ENCODE assay signal across 10 cellular contexts in the genomic region with DNA sequence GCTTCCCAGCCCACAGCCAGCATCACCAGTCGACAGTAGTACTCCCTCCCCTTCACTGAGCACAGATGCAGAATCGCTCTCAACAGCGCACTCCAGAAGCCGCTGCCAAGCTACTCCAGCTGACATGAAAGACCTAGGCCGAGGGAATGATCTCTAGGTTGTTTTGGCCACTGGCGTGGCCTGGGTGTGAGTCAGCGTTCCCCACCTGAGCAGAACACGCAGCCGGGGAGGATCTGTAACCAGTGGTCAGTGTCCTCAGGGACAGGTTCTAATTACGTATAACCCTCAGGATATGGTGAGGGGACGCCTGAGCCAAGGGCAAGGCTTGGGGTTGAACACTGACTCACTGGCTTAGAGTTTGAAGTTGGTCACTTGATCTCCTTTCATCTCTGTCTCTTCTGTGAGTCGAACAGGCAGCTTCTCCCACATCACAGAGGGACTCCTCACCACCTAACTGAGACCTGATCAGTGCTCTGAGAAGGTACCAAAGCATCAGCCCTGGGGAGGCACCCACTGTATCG.
DNase-seq lines count a peak whose midpoint lies in the region; ATAC-seq and TF ChIP-seq lines count a peak whose summit lies in the region.
"Had no signal": no experiment of that assay in that cellular context is flagged by ENCODE, and none has a peak within 500 bp of the region (broad histone marks: within the 10 kb centered on the region; RNA-seq: fewer than 3 reads in every experiment).

No MANE protein-coding gene starts in this region.

- peaks cover 25 to 34% of the 10 kb centered on the region in 2 donors for H3K4me1 ChIP-seq in mucosa of rectum (ENCODE audit: control insufficient read depth in 2 of 2, insufficient read depth in 2 of 2, low read length in 2 of 2)
- H3K4me1 ChIP-seq in aorta (ENCODE audit: control insufficient read depth in 1 of 2, insufficient read depth in 2 of 2, low read length in 2 of 2): peaks cover 0 to 5% of the 10 kb centered on the region in 2 donors

- no peaks in the 10 kb centered on the region for H3K9me3 Mint-ChIP-seq in chondrocyte (ENCODE audit: low read depth)
- H3K9me3 Mint-ChIP-seq: activated naive CD4-positive, alpha-beta T cell treated with anti-CD3 and anti-CD28 coated beads, Interleukin-2, amount 50 U/mL, for 24 hours had no signal

- peak; percentile 79 for DNase-seq in Right ventricle myocardium inferior (ENCODE audit: missing footprints)
- no peak for DNase-seq in cardiac septum (ENCODE audit: low spot score)
- no peak for DNase-seq in chondrocyte (ENCODE audit: low spot score)
- no peak for DNase-seq in aorta
- no peak for DNase-seq in GM13977 (ENCODE audit: low spot score)
- DNase-seq in germinal center (ENCODE audit: low spot score): no peak

- H3K27ac ChIP-seq in mucosa of rectum (ENCODE audit: low read depth in 2 of 2, low read length in 2 of 2) (peak overlapping the region; percentile 38 to 39), aorta (ENCODE audit: low read depth in 1 of 2, low read length in 2 of 2) (peak overlapping the region; percentile 78 to 87)
- H3K27ac ChIP-seq: BLaER1 had no signal

- in situ Hi-C loops in GM13977 (cut with MboI; ENCODE audit: low pct_unique_long_range_greater_than_20kb, low sequenced_read_pairs, unreplicated experiment): no loop called here

- TF ChIP-seq CTCF in chondrocyte (IDR thresholded peaks at IDR 0.05) (no peak), GM13977 (IDR thresholded peaks at IDR 0.05; ENCODE audit: extremely low read depth, insufficient read depth, missing control alignments) (no peak)

- H3K27ac Mint-ChIP-seq in chondrocyte (ENCODE audit: unreplicated experiment): peak overlapping the region; percentile 86
- H3K27ac Mint-ChIP-seq: activated naive CD4-positive, alpha-beta T cell treated with anti-CD3 and anti-CD28 coated beads, Interleukin-2, amount 50 U/mL, for 24 hours had no signal

- ATAC-seq in Right ventricle myocardium inferior: peak; percentile 63
- ATAC-seq in aorta (ENCODE audit: low FRiP score): no peak
- no peak for ATAC-seq in GM18861 (IDR thresholded peaks at IDR 0.05; ENCODE audit: unreplicated experiment)

- H3K27me3 ChIP-seq in mucosa of rectum (ENCODE audit: control insufficient read depth in 2 of 2, insufficient read depth in 2 of 2, low read length in 2 of 2) (no peaks in the 10 kb centered on the region), aorta (ENCODE audit: control insufficient read depth in 1 of 2, insufficient read depth in 2 of 2, low read length in 1 of 2) (no peaks in the 10 kb centered on the region)
- H3K27me3 ChIP-seq: BLaER1 had no signal

- H3K4me3 Mint-ChIP-seq in chondrocyte (ENCODE audit: unreplicated experiment): no peak overlapping the region
- H3K4me3 Mint-ChIP-seq: activated naive CD4-positive, alpha-beta T cell treated with anti-CD3 and anti-CD28 coated beads, Interleukin-2, amount 50 U/mL, for 24 hours had no signal

- H3K27me3 Mint-ChIP-seq in chondrocyte (ENCODE audit: low read depth): no peaks in the 10 kb centered on the region
- H3K27me3 Mint-ChIP-seq: activated naive CD4-positive, alpha-beta T cell treated with anti-CD3 and anti-CD28 coated beads, Interleukin-2, amount 50 U/mL, for 24 hours had no signal

- H3K4me3 ChIP-seq in mucosa of rectum (ENCODE audit: low read length in 2 of 2) (no peak overlapping the region), aorta (ENCODE audit: low read length in 2 of 2) (no peak overlapping the region)
- H3K4me3 ChIP-seq: BLaER1 had no signal

- H3K9me3 ChIP-seq in mucosa of rectum (ENCODE audit: control insufficient read depth in 2 of 2, low read length in 2 of 2): no peaks in the 10 kb centered on the region
- H3K9me3 ChIP-seq in aorta (ENCODE audit: control insufficient read depth, low read length): no peaks in the 10 kb centered on the region
- H3K9me3 ChIP-seq: BLaER1 had no signal

- no peaks in the 10 kb centered on the region for H3K36me3 Mint-ChIP-seq in chondrocyte (ENCODE audit: low read depth)
- H3K36me3 Mint-ChIP-seq: activated naive CD4-positive, alpha-beta T cell treated with anti-CD3 and anti-CD28 coated beads, Interleukin-2, amount 50 U/mL, for 24 hours had no signal

- H3K4me1 Mint-ChIP-seq in chondrocyte (ENCODE audit: low read depth): peaks cover 50% of the 10 kb centered on the region
- H3K4me1 Mint-ChIP-seq: activated naive CD4-positive, alpha-beta T cell treated with anti-CD3 and anti-CD28 coated beads, Interleukin-2, amount 50 U/mL, for 24 hours had no signal

- intact Hi-C loops in Right ventricle myocardium inferior (cut with DNase I): no loop called here
- intact Hi-C loops in cardiac septum (cut with DNase I): no loop called here
- intact Hi-C loops in aorta (cut with DNase I): no loop called here

- 84 to 85% methylated on average over 13 of the region's 13 CpGs for WGBS in aorta, 2 donors

- H3K36me3 ChIP-seq in mucosa of rectum (ENCODE audit: control insufficient read depth in 2 of 2, insufficient read depth in 2 of 2, low read length in 2 of 2) (no peaks in the 10 kb centered on the region), aorta (ENCODE audit: control insufficient read depth in 1 of 2, insufficient read depth in 2 of 2, low read length in 1 of 2) (no peaks in the 10 kb centered on the region)
- H3K36me3 ChIP-seq: BLaER1 had no signal

- H3K9ac ChIP-seq in mucosa of rectum (ENCODE audit: low read depth in 1 of 2, low read length in 2 of 2): no peak overlapping the region
- H3K9ac ChIP-seq: BLaER1 had no signal
